9 cellular contexts compared by ENCODE assay signal in genomic region chr2:88452980-88453582, GRCh38. TPM values are rescaled to one million over a fixed set of nuclear protein-coding genes. Genes with fewer than 3 reads are reported as not detected.
DNase-seq lines count a peak whose midpoint lies in the region; ATAC-seq and TF ChIP-seq lines count a peak whose summit lies in the region.
"Had no signal": no experiment of that assay in that cellular context is flagged by ENCODE, and none has a peak within 500 bp of the region (broad histone marks: within the 10 kb centered on the region; RNA-seq: fewer than 3 reads in every experiment).

No MANE protein-coding gene starts in this region.

- no peaks in the 10 kb centered on the region for H3K4me1 Mint-ChIP-seq in Caco-2 (ENCODE audit: low read depth, unreplicated experiment)
- H3K4me1 Mint-ChIP-seq in IgD-negative memory B cell, result peaks cover 0 to 7% (median 7%) of the 10 kb centered on the region in 3 donors
- no peaks in the 10 kb centered on the region for H3K4me1 Mint-ChIP-seq in MCF 10A (ENCODE audit: insufficient read depth, unreplicated experiment)
- peaks cover 7% of the 10 kb centered on the region for H3K4me1 Mint-ChIP-seq in mesothelial cell of epicardium

- H3K27me3 Mint-ChIP-seq in Caco-2 (ENCODE audit: insufficient read depth, unreplicated experiment) (peaks cover 11% of the 10 kb centered on the region), IgD-negative memory B cell (peaks cover 43% of the 10 kb centered on the region), MCF 10A (ENCODE audit: insufficient read depth, unreplicated experiment) (peaks cover 70% of the 10 kb centered on the region), mesothelial cell of epicardium (ENCODE audit: low read depth) (peaks cover 56% of the 10 kb centered on the region)

- intact Hi-C loops in Caco-2 (cut with micrococcal nuclease; ENCODE audit: unreplicated experiment) (loop anchor here (10.0 kb wide), 1 partner anchor 118 kb away; no protein-coding TSS in a partner anchor), MCF 10A (cut with micrococcal nuclease) (no loop called here), sciatic nerve (cut with DNase I) (no loop called here)

- peaks cover 5% of the 10 kb centered on the region; the same call in 1 of the 2 replicates for H3K4me1 ChIP-seq in Caco-2

- DNase-seq in Caco-2, result no peak
- DNase-seq in MCF 10A (ENCODE audit: unreplicated experiment), result no peak
- peak in 1 of 2 experiments; percentile 41 for DNase-seq in mesothelial cell of epicardium (ENCODE audit: low spot score in 2 of 2, unreplicated experiment in 2 of 2)
- DNase-seq in omental fat pad (ENCODE audit: low spot score), result no peak
- no peak for DNase-seq in sciatic nerve (ENCODE audit: low spot score)
- DNase-seq: left lung had no signal

- H3K9me3 Mint-ChIP-seq in Caco-2 (ENCODE audit: unreplicated experiment), result no peaks in the 10 kb centered on the region
- H3K9me3 Mint-ChIP-seq in IgD-negative memory B cell, result peaks cover 0 to 3% (median 0%) of the 10 kb centered on the region in 3 donors
- no peaks in the 10 kb centered on the region for H3K9me3 Mint-ChIP-seq in MCF 10A (ENCODE audit: unreplicated experiment)
- H3K9me3 Mint-ChIP-seq in mesothelial cell of epicardium, result no peaks in the 10 kb centered on the region

- TF ChIP-seq CTCF in Caco-2 (IDR thresholded peaks at IDR 0.05; ENCODE audit: insufficient read depth in 1 of 2, low read depth in 1 of 2, low read length in 1 of 2, severe bottlenecking in 1 of 2, unreplicated experiment in 1 of 2), result no peak
- no peak for TF ChIP-seq CTCF in MCF 10A (IDR thresholded peaks at IDR 0.05; ENCODE audit: unreplicated experiment)
- no peak for TF ChIP-seq CTCF in mesothelial cell of epicardium (IDR thresholded peaks at IDR 0.05; ENCODE audit: unreplicated experiment)
- no peak for TF ChIP-seq CTCF in omental fat pad (IDR thresholded peaks at IDR 0.05)

- H3K4me3 ChIP-seq in Caco-2 (ENCODE audit: low read depth, low read length), result no peak overlapping the region

- no peaks in the 10 kb centered on the region for H3K36me3 ChIP-seq in Caco-2 (ENCODE audit: control insufficient read depth, insufficient read depth, low read length)
- H3K36me3 ChIP-seq: left lung had no signal

- H3K36me3 Mint-ChIP-seq in Caco-2 (ENCODE audit: insufficient read depth, unreplicated experiment) (peaks cover 6% of the 10 kb centered on the region), IgD-negative memory B cell (no peaks in the 10 kb centered on the region), MCF 10A (ENCODE audit: insufficient read depth, unreplicated experiment) (no peaks in the 10 kb centered on the region), mesothelial cell of epicardium (no peaks in the 10 kb centered on the region)

- H3K9me3 ChIP-seq in Caco-2, result no peaks in the 10 kb centered on the region
- H3K9me3 ChIP-seq: left lung had no signal

- H3K4me3 Mint-ChIP-seq in Caco-2 (ENCODE audit: unreplicated experiment), result peak overlapping the region; percentile 63
- H3K4me3 Mint-ChIP-seq in IgD-negative memory B cell, result peak overlapping the region; percentile 75 to 95 (median 81)
- H3K4me3 Mint-ChIP-seq in MCF 10A (ENCODE audit: unreplicated experiment), result peak overlapping the region; percentile 35
- peak overlapping the region; percentile 71 for H3K4me3 Mint-ChIP-seq in mesothelial cell of epicardium

- CTCF ChIA-PET in Caco-2 (lab: Charles Lee) (no interaction called here), MCF 10A (lab: Yijun Ruan, JAX) (no interaction called here)

- ATAC-seq in omental fat pad (ENCODE audit: low FRiP score) (no peak), GM21447 (IDR thresholded peaks at IDR 0.05; ENCODE audit: unreplicated experiment) (no peak), HG02571 (IDR thresholded peaks at IDR 0.05; ENCODE audit: unreplicated experiment) (no peak), sciatic nerve (no peak)

- POLR2A ChIA-PET in Caco-2 (lab: Charles Lee) (no interaction called here), MCF 10A (lab: Yijun Ruan, JAX) (no interaction called here)

- H3K27ac Mint-ChIP-seq in Caco-2 (ENCODE audit: unreplicated experiment) (no peak overlapping the region), IgD-negative memory B cell (peak overlapping the region in 2 of 3 donors; percentile 41 to 42), MCF 10A (ENCODE audit: low read depth, unreplicated experiment) (no peak overlapping the region), mesothelial cell of epicardium (peak overlapping the region; percentile 44)

- BruUV-seq in Caco-2 (replicated peaks; lab: Mats Ljungman, UMichigan) (no TSS peak), MCF 10A (replicated peaks; lab: Mats Ljungman, UMichigan) (no TSS peak)

- no peaks in the 10 kb centered on the region; the same call in 1 of the 2 replicates for H3K27me3 ChIP-seq in Caco-2 (replicated peaks; ENCODE audit: control insufficient read depth, insufficient read depth, low read length)

RNA-seq across cellular contexts. Expression of gene FOXI3, which starts 0.6 kb away (rescaled TPM):
- total RNA-seq in Caco-2 (2022) (0.14 TPM in 1 of 2 replicates, not detected in the other), MCF 10A (2022) (not detected in 2 replicates), mesothelial cell of epicardium (0.24 to 0.40 TPM (median 0.27 TPM) in 3 replicates), omental fat pad (not detected), sciatic nerve (not detected)
- polyA plus RNA-seq in IgD-negative memory B cell, result not detected
- total RNA-seq: left lung had no signal

Comparison
In these comparisons a context has a peak if more than half of its experiments do, and no peak if none do; other contexts are left out.
1. H3K27ac Mint-ChIP-seq: peak in IgD-negative memory B cell (2 of 3) and mesothelial cell of epicardium (single experiment); none in Caco-2 (single experiment) and MCF 10A (single experiment).
2. Peak in every context shown above with its lines, with median percentiles within 50 percentile points of each other: H3K4me3 Mint-ChIP-seq.